Comparison of ENCODE assay signal across 8 cellular contexts in the genomic region with DNA sequence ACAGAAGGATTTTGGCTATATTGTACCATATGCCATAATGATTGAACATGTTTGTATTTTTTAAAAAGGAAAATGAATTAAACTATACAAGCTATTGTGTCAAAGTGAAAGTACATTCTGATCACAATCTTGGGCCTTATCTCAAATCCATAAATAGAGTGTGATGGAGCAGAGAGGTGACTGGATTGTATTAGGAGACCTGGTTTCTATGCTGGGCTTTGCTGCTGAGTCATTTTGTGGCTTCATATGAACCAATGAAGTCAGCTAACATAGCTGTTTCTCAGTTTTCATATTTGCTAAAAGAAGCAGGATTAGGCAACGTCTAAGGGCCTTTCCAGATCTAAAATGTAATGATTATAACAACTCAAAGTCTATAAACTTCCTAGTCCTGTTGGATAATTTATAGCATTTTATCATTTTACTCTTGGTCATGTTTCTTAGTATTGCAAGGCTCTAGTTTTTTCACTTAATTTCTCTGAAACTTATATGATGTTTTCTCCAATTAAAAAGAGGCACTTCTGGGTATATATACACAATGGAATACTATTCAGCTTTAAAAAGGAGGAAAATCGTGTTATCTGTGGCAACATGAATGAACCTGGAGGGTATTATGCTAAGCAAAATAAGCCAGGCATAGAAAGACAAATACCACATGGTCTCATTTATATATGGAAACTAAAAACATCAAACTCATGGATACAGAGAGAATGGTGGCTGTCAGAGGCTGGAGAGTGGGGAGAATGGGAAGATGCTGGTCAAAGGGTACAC.
A peak's percentile ranks its signal among the peaks of the same experiment; 100 is the strongest.
DNase-seq lines count a peak whose midpoint lies in the region; ATAC-seq and TF ChIP-seq lines count a peak whose summit lies in the region.

No MANE protein-coding gene starts in this region.

- no peak overlapping the region for H3K14ac ChIP-seq in H9 (ENCODE audit: insufficient read depth, low read length)

- H2BK20ac ChIP-seq in H9 (ENCODE audit: low read depth, low read length, poor library complexity, severe bottlenecking) = no peak overlapping the region

- H3K27me3 Mint-ChIP-seq in H9 (ENCODE audit: low read depth) = no peaks in the 10 kb centered on the region

- H4K8ac ChIP-seq in H9 (replicated peaks; ENCODE audit: insufficient read length, low read depth, low read length) = no peak overlapping the region

- no peak overlapping the region for H2BK15ac ChIP-seq in H9 (ENCODE audit: low read depth, low read length)

- H3K23ac ChIP-seq in H9 (ENCODE audit: insufficient read length, low read depth, low read length) = no peak overlapping the region

- peaks cover 19% of the 10 kb centered on the region for H3K4me1 ChIP-seq in body of pancreas
- H3K4me1 ChIP-seq in H9 (ENCODE audit: insufficient read depth, low read length) = no peaks in the 10 kb centered on the region

- H3K27ac Mint-ChIP-seq in H9 = no peak overlapping the region

- H3K9me3 Mint-ChIP-seq in H9 = no peaks in the 10 kb centered on the region

- no peaks in the 10 kb centered on the region for H3K79me2 ChIP-seq in H9 (ENCODE audit: insufficient read depth, low read length)

- peak; percentile 89 for ATAC-seq in HG03175 (IDR thresholded peaks at IDR 0.05; ENCODE audit: unreplicated experiment)
- peak; percentile 87 for ATAC-seq in body of pancreas
- peak; percentile 60 for ATAC-seq in sciatic nerve
- no peak for ATAC-seq in activated CD4-positive, CD25-positive, alpha-beta regulatory T cell treated with anti-CD3 and anti-CD28 coated beads, Interleukin-2, amount 50 U/mL, for 24 hours

- intact Hi-C loops in body of pancreas (cut with DNase I) = no loop called here
- intact Hi-C loops in sciatic nerve (cut with DNase I) = no loop called here

- no peaks in the 10 kb centered on the region for H3K9me3 ChIP-seq in body of pancreas
- H3K9me3 ChIP-seq in H9 (ENCODE audit: control insufficient read depth, low read depth, low read length) = no peaks in the 10 kb centered on the region

- H3K56ac ChIP-seq in H9 (ENCODE audit: insufficient read length, low read depth, low read length) = no peak overlapping the region

- H3K4me1 Mint-ChIP-seq in H9 = no peaks in the 10 kb centered on the region

- H4K5ac ChIP-seq in H9 (ENCODE audit: insufficient read length, low read depth, low read length) = no peak overlapping the region

- H2BK5ac ChIP-seq in H9 (ENCODE audit: insufficient read length, low read length) = no peak overlapping the region

- H3K4me2 ChIP-seq in H9 (ENCODE audit: insufficient read depth, insufficient read length, low read length) = no peak overlapping the region

- no peaks in the 10 kb centered on the region for H3K23me2 ChIP-seq in H9 (ENCODE audit: insufficient read length, low read depth, low read length, poor library complexity, severe bottlenecking)

- H4K20me1 ChIP-seq in H9 (ENCODE audit: control insufficient read depth, insufficient read depth, insufficient read length) = no peaks in the 10 kb centered on the region

- H3K4me3 ChIP-seq in body of pancreas = no peak overlapping the region

- H3K4ac ChIP-seq in H9 (ENCODE audit: low read depth, low read length) = no peak overlapping the region

- H2BK120ac ChIP-seq in H9 (ENCODE audit: low read depth, low read length, poor library complexity, severe bottlenecking) = no peak overlapping the region

- H2AK5ac ChIP-seq in H9 (ENCODE audit: insufficient read length, low read length) = no peak overlapping the region

- H3K79me1 ChIP-seq in H9 (ENCODE audit: insufficient read depth, low read depth, low read length, poor library complexity, severe bottlenecking) = no peaks in the 10 kb centered on the region

- H3K27ac ChIP-seq in body of pancreas (peak overlapping the region in 3 of 4 donors; percentile 10 to 37 (median 17)), H9 (ENCODE audit: insufficient read length, low read depth, low read length) (no peak overlapping the region)

- no peak overlapping the region for H2BK12ac ChIP-seq in H9 (ENCODE audit: insufficient read length, low read depth, low read length)

- H3T11ph ChIP-seq in H9 (ENCODE audit: low read length) = no peak overlapping the region

- H3K36me3 ChIP-seq in body of pancreas (replicated peaks in 1 of 2; ENCODE audit: insufficient read depth in 1 of 2, low read depth in 2 of 2) = no peaks in the 10 kb centered on the region

- no peak for TF ChIP-seq CTCF in body of pancreas (IDR thresholded peaks at IDR 0.05)
- TF ChIP-seq CTCF in H9 (conservative IDR thresholded peaks at IDR 0.05) = no peak

- H3K9ac ChIP-seq in H9 (ENCODE audit: extremely low read depth, insufficient read length, low read length) = no peak overlapping the region

- no peak overlapping the region for H4K91ac ChIP-seq in H9 (ENCODE audit: insufficient read length, low read depth, low read length)

- no peak overlapping the region for H3K18ac ChIP-seq in H9 (ENCODE audit: insufficient read length, low read depth, low read length)

- H3K27me3 ChIP-seq in body of pancreas (no peaks in the 10 kb centered on the region), H9 (ENCODE audit: insufficient read depth, low read length) (no peaks in the 10 kb centered on the region)

- 49 to 50% methylated on average over 2 of the region's 2 CpGs for WGBS in body of pancreas, 2 donors
- no CpG with 5 or more reads among the region's 2 CpGs for WGBS in H9 (ENCODE audit: extremely low coverage, insufficient read length, low lambda C conversion rate)

- no peak overlapping the region for H3K4me3 Mint-ChIP-seq in H9

- no peaks in the 10 kb centered on the region for H3K36me3 Mint-ChIP-seq in H9 (ENCODE audit: insufficient read depth in 1 of 3, low read depth in 3 of 3)

- peak; percentile 15 for DNase-seq in SKM-1 treated with dmso at 0.1 percent for 144 hours (lab: John Stamatoyannopoulos, UW; ENCODE audit: unreplicated experiment)
- DNase-seq in SKM-1 (lab: John Stamatoyannopoulos, UW; ENCODE audit: unreplicated experiment) = no peak
- peak in 1 of 4 donors; percentile 38 for DNase-seq in body of pancreas
- DNase-seq in sciatic nerve (ENCODE audit: low spot score) = no peak
- DNase-seq in H9 = no peak
- no peak for DNase-seq in effector CD4-positive, alpha-beta T cell

- TF ChIP-seq POLR2A in body of pancreas (IDR thresholded peaks at IDR 0.05) = no peak

- H2AFZ ChIP-seq in H9 (ENCODE audit: low read length) = no peak overlapping the region

Comparison
In these comparisons a context has a peak if more than half of its experiments do, and no peak if none do; other contexts are left out.
1. ATAC-seq: peak in HG03175 (single experiment), body of pancreas (single experiment) and sciatic nerve (single experiment); none in activated CD4-positive, CD25-positive, alpha-beta regulatory T cell treated with anti-CD3 and anti-CD28 coated beads, Interleukin-2, amount 50 U/mL, for 24 hours (0 of 2).